ENCODE assay signal across 8 cellular contexts in the genomic region with DNA sequence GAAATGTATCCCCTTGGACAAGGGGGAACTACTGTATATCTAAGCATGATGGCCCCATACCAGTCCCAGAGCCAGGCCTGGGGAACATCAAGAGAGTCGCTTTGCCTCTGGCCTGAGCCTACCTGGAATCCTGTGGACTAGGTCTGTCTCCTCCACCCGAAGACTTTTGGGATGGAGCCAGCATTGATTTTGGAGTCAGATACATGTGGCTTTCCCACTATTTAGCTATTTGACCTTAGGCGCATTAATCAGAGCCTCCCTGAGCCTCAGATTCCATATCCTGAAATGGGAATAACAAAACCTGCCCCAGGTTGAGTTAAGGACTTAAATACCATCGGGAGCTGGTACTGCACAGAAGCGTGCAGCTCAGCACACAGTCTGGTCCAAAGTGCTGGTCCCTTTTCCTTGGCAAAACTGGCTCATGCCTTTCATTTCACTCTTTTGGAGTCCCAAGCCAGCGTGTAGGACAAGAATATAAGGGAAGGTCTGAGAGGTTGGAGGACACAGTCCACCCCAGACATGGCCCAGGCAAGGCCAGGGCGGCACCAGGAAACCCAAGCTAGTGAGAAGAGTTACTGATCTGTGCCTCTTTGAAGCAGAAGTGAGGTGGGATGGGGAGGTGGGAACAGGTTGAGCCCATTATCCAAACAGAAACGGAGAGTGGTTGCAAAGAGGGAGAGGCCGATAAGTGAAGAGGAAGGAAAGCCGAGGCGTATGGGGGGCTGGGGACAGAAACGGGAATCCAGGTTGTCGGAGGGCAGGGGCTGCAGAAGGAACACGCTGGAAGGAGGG. TPM values are rescaled to one million over a fixed set of nuclear protein-coding genes. Genes with fewer than 3 reads are reported as not detected.
DNase-seq lines count a peak whose midpoint lies in the region; TF ChIP-seq lines count a peak whose summit lies in the region.

No MANE protein-coding gene starts in this region.

- H4K20me1 ChIP-seq in neural cell (ENCODE audit: insufficient read depth) = no peaks in the 10 kb centered on the region

- no peaks in the 10 kb centered on the region for H3K9me2 ChIP-seq in neural cell (ENCODE audit: insufficient read depth, low read length)

- H3K36me3 ChIP-seq in CD4-positive, alpha-beta memory T cell (ENCODE audit: insufficient read depth, low read length) = no peaks in the 10 kb centered on the region
- no peaks in the 10 kb centered on the region for H3K36me3 ChIP-seq in NT2/D1 (ENCODE audit: insufficient read depth, insufficient read length, low read length)
- no peaks in the 10 kb centered on the region for H3K36me3 ChIP-seq in neural cell (ENCODE audit: insufficient read depth, low read length)

- intact Hi-C loops in CD4-positive, alpha-beta memory T cell (cut with micrococcal nuclease) = no loop called here

- DNase-seq in CD4-positive, alpha-beta memory T cell = no peak
- DNase-seq in NT2/D1 (ENCODE audit: low read depth, low spot score) (no peak), endothelial cell (ENCODE audit: low spot score) (no peak), MV-4-11 (lab: John Stamatoyannopoulos, UW) (no peak), NCI-H2196 treated with DMSO at 0.1 percent for 48 hours (lab: John Stamatoyannopoulos, UW; ENCODE audit: unreplicated experiment) (no peak), D341Med (ENCODE audit: low spot score) (no peak), hepatic stellate cell (ENCODE audit: low spot score) (no peak)

- H3K27me3 Mint-ChIP-seq in CD4-positive, alpha-beta memory T cell = peaks cover 20 to 33% of the 10 kb centered on the region in 2 donors
- peaks cover 18% of the 10 kb centered on the region for H3K27me3 Mint-ChIP-seq in endothelial cell (ENCODE audit: unreplicated experiment)

- H3K36me3 Mint-ChIP-seq in CD4-positive, alpha-beta memory T cell = no peaks in the 10 kb centered on the region
- no peaks in the 10 kb centered on the region for H3K36me3 Mint-ChIP-seq in endothelial cell (ENCODE audit: low read depth, unreplicated experiment)

- peak overlapping the region in 2 of 7 donors; percentile 52 to 73 for H3K27ac Mint-ChIP-seq in CD4-positive, alpha-beta memory T cell
- H3K27ac Mint-ChIP-seq in endothelial cell (ENCODE audit: unreplicated experiment) = no peak overlapping the region

- H3K79me2 ChIP-seq in neural cell (replicated peaks; ENCODE audit: insufficient read depth, low read length) = no peaks in the 10 kb centered on the region

- no peaks in the 10 kb centered on the region for H3K9me3 Mint-ChIP-seq in CD4-positive, alpha-beta memory T cell
- no peaks in the 10 kb centered on the region for H3K9me3 Mint-ChIP-seq in endothelial cell (ENCODE audit: unreplicated experiment)

- no peak overlapping the region for H3K4me3 ChIP-seq in CD4-positive, alpha-beta memory T cell (ENCODE audit: low read length in 2 of 2)
- H3K4me3 ChIP-seq in NT2/D1 (ENCODE audit: insufficient read length, low read depth) (peak overlapping the region; percentile 61), neural cell (ENCODE audit: low read length) (peak overlapping the region; percentile 63)

- peaks cover 10% of the 10 kb centered on the region for H3K4me1 ChIP-seq in CD4-positive, alpha-beta memory T cell (ENCODE audit: insufficient read depth, low read length)
- H3K4me1 ChIP-seq in NT2/D1 (ENCODE audit: insufficient read depth, insufficient read length) = peaks cover 4% of the 10 kb centered on the region

- CTCF ChIA-PET in CD4-positive, alpha-beta memory T cell (lab: Charles Lee; ENCODE audit: partially characterized antibody) = no interaction called here

- H3K4me1 Mint-ChIP-seq in CD4-positive, alpha-beta memory T cell = peaks cover 9 to 14% (median 12%) of the 10 kb centered on the region in 4 donors
- H3K4me1 Mint-ChIP-seq in endothelial cell (ENCODE audit: unreplicated experiment) = peaks cover 8% of the 10 kb centered on the region

- peak overlapping the region; percentile 78 for H3K9ac ChIP-seq in NT2/D1 (ENCODE audit: insufficient read length, low read depth)
- no peak overlapping the region for H3K9ac ChIP-seq in neural cell (ENCODE audit: low read length)

- no peak overlapping the region for H3K27ac ChIP-seq in CD4-positive, alpha-beta memory T cell (ENCODE audit: low read depth, low read length)
- H3K27ac ChIP-seq in neural cell (ENCODE audit: low read length) = no peak overlapping the region

- no peak for TF ChIP-seq EP300 in neural cell (conservative IDR thresholded peaks at IDR 0.05; ENCODE audit: poor library complexity, severe bottlenecking)

- no peak for TF ChIP-seq CTCF in endothelial cell (IDR thresholded peaks at IDR 0.05; ENCODE audit: unreplicated experiment)
- no peak for TF ChIP-seq CTCF in neural cell (IDR thresholded peaks at IDR 0.05; ENCODE audit: poor library complexity, severe bottlenecking)

- peak overlapping the region; percentile 34 to 78 (median 74) for H3K4me3 Mint-ChIP-seq in CD4-positive, alpha-beta memory T cell
- peak overlapping the region; percentile 68 for H3K4me3 Mint-ChIP-seq in endothelial cell (ENCODE audit: unreplicated experiment)

- no peaks in the 10 kb centered on the region for H3K9me3 ChIP-seq in CD4-positive, alpha-beta memory T cell (ENCODE audit: control insufficient read depth in 1 of 2, low read length in 2 of 2)
- H3K9me3 ChIP-seq in NT2/D1 (ENCODE audit: insufficient read depth, low read length) = no peaks in the 10 kb centered on the region
- H3K9me3 ChIP-seq in neural cell (ENCODE audit: low read length) = no peaks in the 10 kb centered on the region

- no peak for TF ChIP-seq RAD21 in neural cell (conservative IDR thresholded peaks at IDR 0.05)

- H2AFZ ChIP-seq in neural cell (ENCODE audit: low read depth, low read length) = no peak overlapping the region

- POLR2A ChIA-PET in CD4-positive, alpha-beta memory T cell (lab: Charles Lee; ENCODE audit: partially characterized antibody) = interaction anchor here (1.6 kb wide), 1 partner anchor 73 kb away, joined by 6 read pairs; the partner anchor contains the start of gene MLKL

- no peak overlapping the region for H3K4me2 ChIP-seq in neural cell (ENCODE audit: low read length)

- no peaks in the 10 kb centered on the region for H3F3A ChIP-seq in neural cell (ENCODE audit: insufficient read depth, low read length, poor library complexity, severe bottlenecking)

- peaks cover 8% of the 10 kb centered on the region for H3K27me3 ChIP-seq in CD4-positive, alpha-beta memory T cell (ENCODE audit: insufficient read depth, low read length)
- H3K27me3 ChIP-seq in NT2/D1 (ENCODE audit: insufficient read depth, insufficient read length) (peaks cover 42% of the 10 kb centered on the region), neural cell (ENCODE audit: insufficient read depth, low read depth, low read length) (peaks cover 34% of the 10 kb centered on the region)

TF ChIP-seq in neural cell, 6 proteins besides CTCF, POLR2A, EP300 and RAD21:
- TF ChIP-seq REST (IDR thresholded peaks at IDR 0.05; ENCODE audit: borderline replicate concordance) (no peak), MXI1 (conservative IDR thresholded peaks at IDR 0.05; ENCODE audit: poor library complexity, severe bottlenecking) (no peak), EZH2 (IDR thresholded peaks at IDR 0.05; ENCODE audit: borderline replicate concordance, insufficient read depth, low read length, poor library complexity, severe bottlenecking) (no peak), POLR2AphosphoS5 (IDR thresholded peaks at IDR 0.05) (no peak), TAF1 (IDR thresholded peaks at IDR 0.05; ENCODE audit: low read depth) (no peak), SMC3 (conservative IDR thresholded peaks at IDR 0.05; ENCODE audit: poor library complexity) (no peak)

RNA-seq across cellular contexts. Expression of gene FA2H, which starts 1.0 kb away (rescaled TPM):
- under 1 TPM in 1 of 2 experiments, not detected in 1; 0.17 TPM for total RNA-seq in CD4-positive, alpha-beta memory T cell
- under 1 TPM in 1 of 2 donors, not detected in 1; 0.21 TPM for polyA plus RNA-seq in CD4-positive, alpha-beta memory T cell
- total RNA-seq in endothelial cell (ENCODE audit: unreplicated experiment) = not detected
- polyA plus RNA-seq in neural cell = not detected in 2 replicates
- not detected in 2 replicates for polyA minus RNA-seq in neural cell

Comparison
In these comparisons a context has a peak if more than half of its experiments do, and no peak if none do; other contexts are left out.
1. H3K4me3 ChIP-seq: peak in NT2/D1 (single experiment) and neural cell (single experiment); none in CD4-positive, alpha-beta memory T cell (0 of 2).